ENCODE assay signal across 1 cellular context in the genomic region with DNA sequence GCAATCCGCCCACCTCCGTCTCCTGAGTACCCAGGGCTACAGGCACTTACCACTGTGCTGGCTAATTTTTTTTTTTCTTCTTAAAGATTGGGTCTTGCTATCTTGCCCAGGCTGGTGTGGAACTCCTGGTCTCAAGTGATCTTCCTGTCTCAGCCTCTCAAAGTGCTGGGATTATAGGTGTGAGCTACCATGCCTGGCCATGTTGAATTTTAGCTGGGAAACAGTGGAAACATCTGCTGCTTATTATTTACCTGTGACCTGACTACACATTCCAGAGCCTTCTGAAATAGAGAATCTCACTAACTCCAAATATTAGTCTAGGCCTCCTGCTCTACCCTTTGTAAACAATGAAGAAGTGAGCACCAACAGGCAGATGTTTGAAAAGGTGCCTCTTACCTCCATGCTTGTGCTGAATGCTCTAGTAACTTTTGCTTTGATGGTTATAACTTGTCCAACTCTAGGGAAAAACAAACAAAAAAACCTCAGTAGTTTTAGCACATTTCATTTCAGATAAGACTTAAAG.
TF ChIP-seq lines count a peak whose summit lies in the region.

No MANE protein-coding gene starts in this region.

TF ChIP-seq in HepG2, 621 proteins besides CTCF, POLR2A, EP300 and RAD21 (continued from another document and continues in another):
- TF ChIP-seq, protein P1, sequence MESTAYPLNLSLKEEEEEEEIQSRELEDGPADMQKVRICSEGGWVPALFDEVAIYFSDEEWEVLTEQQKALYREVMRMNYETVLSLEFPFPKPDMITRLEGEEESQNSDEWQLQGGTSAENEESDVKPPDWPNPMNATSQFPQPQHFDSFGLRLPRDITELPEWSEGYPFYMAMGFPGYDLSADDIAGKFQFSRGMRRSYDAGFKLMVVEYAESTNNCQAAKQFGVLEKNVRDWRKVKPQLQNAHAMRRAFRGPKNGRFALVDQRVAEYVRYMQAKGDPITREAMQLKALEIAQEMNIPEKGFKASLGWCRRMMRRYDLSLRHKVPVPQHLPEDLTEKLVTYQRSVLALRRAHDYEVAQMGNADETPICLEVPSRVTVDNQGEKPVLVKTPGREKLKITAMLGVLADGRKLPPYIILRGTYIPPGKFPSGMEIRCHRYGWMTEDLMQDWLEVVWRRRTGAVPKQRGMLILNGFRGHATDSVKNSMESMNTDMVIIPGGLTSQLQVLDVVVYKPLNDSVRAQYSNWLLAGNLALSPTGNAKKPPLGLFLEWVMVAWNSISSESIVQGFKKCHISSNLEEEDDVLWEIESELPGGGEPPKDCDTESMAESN (CRISPR knock-in tag; conservative IDR thresholded peaks at IDR 0.05) = peak; percentile 46; the same call in 1 of the 2 replicates
- TF ChIP-seq RFX3 (CRISPR knock-in tag; IDR thresholded peaks at IDR 0.05) (no peak), RARA (CRISPR knock-in tag; IDR thresholded peaks at IDR 0.05) (peak; percentile 84), MAX (IDR thresholded peaks at IDR 0.05) (peak; percentile 75), EZH2 (conservative IDR thresholded peaks at IDR 0.05; ENCODE audit: low read depth, low read length) (no peak), NFYC (CRISPR knock-in tag; IDR thresholded peaks at IDR 0.05) (no peak), GFI1 (CRISPR knock-in tag; IDR thresholded peaks at IDR 0.05; ENCODE audit: borderline replicate concordance) (peak; percentile 88), ZNF615 (CRISPR knock-in tag; IDR thresholded peaks at IDR 0.05; ENCODE audit: borderline replicate concordance) (no peak), FOXC1 (CRISPR knock-in tag; IDR thresholded peaks at IDR 0.05; ENCODE audit: borderline replicate concordance) (no peak), SKI (IDR thresholded peaks at IDR 0.05; ENCODE audit: partially characterized antibody) (no peak), POLR2AphosphoS2 (IDR thresholded peaks at IDR 0.05; ENCODE audit: low read depth, low read length) (no peak), ZNF530 (CRISPR knock-in tag; IDR thresholded peaks at IDR 0.05; ENCODE audit: low read depth) (no peak), ZNF12 (CRISPR knock-in tag; IDR thresholded peaks at IDR 0.05) (no peak), ZSCAN21 (CRISPR knock-in tag; IDR thresholded peaks at IDR 0.05; ENCODE audit: borderline replicate concordance) (no peak), ZNF547 (CRISPR knock-in tag; IDR thresholded peaks at IDR 0.05) (peak; percentile 56; the same call in 1 of the 2 replicates), ZNF124 (CRISPR knock-in tag; IDR thresholded peaks at IDR 0.05) (no peak), ZFP36L1 (CRISPR knock-in tag; IDR thresholded peaks at IDR 0.05) (0 out of 2 replicates have a peak, but pooled peaks have one; percentile 48), CENPX (CRISPR knock-in tag; IDR thresholded peaks at IDR 0.05) (no peak), RCOR2 (CRISPR knock-in tag; IDR thresholded peaks at IDR 0.05) (peak; percentile 85), ATF1 (CRISPR knock-in tag; IDR thresholded peaks at IDR 0.05) (no peak), RFXAP (CRISPR knock-in tag; IDR thresholded peaks at IDR 0.05; ENCODE audit: borderline replicate concordance) (no peak), POLR2AphosphoS5 (IDR thresholded peaks at IDR 0.05; ENCODE audit: low read depth, low read length) (no peak), SRSF9 (IDR thresholded peaks at IDR 0.05; ENCODE audit: borderline replicate concordance, insufficient read depth, low read depth, low read length, poor library complexity, severe bottlenecking) (no peak), ZFP90 (CRISPR knock-in tag; IDR thresholded peaks at IDR 0.05; ENCODE audit: borderline replicate concordance) (no peak), PLRG1 (conservative IDR thresholded peaks at IDR 0.05) (no peak), ZNF20 (CRISPR knock-in tag; IDR thresholded peaks at IDR 0.05) (no peak), MZF1 (CRISPR knock-in tag; IDR thresholded peaks at IDR 0.05; ENCODE audit: borderline replicate concordance) (no peak), TMF1 (CRISPR knock-in tag; IDR thresholded peaks at IDR 0.05; ENCODE audit: low read depth) (no peak), ZNF740 (CRISPR knock-in tag; IDR thresholded peaks at IDR 0.05) (no peak), CENPBD1 (CRISPR knock-in tag; IDR thresholded peaks at IDR 0.05; ENCODE audit: borderline replicate concordance, low read depth) (no peak), YEATS4 (CRISPR knock-in tag; IDR thresholded peaks at IDR 0.05; ENCODE audit: borderline replicate concordance) (no peak), NFKB2 (CRISPR knock-in tag; IDR thresholded peaks at IDR 0.05; ENCODE audit: borderline replicate concordance) (no peak), ZNF678 (CRISPR knock-in tag; IDR thresholded peaks at IDR 0.05) (no peak), ZKSCAN8 (CRISPR knock-in tag; IDR thresholded peaks at IDR 0.05; ENCODE audit: borderline replicate concordance) (no peak), ZNF883 (CRISPR knock-in tag; IDR thresholded peaks at IDR 0.05; ENCODE audit: not compliant biosample characterization) (no peak), SRSF1 (optimal IDR thresholded peaks at IDR 0.05; ENCODE audit: low read depth, low read length) (no peak), IKZF4 (CRISPR knock-in tag; IDR thresholded peaks at IDR 0.05; ENCODE audit: borderline replicate concordance, low read depth, not compliant biosample characterization) (no peak), IRF9 (CRISPR knock-in tag; IDR thresholded peaks at IDR 0.05; ENCODE audit: borderline replicate concordance) (no peak), ZNF616 (CRISPR knock-in tag; IDR thresholded peaks at IDR 0.05; ENCODE audit: low read depth) (no peak), ZMAT3 (CRISPR knock-in tag; conservative IDR thresholded peaks at IDR 0.05) (0 out of 2 replicates have a peak, but pooled peaks have one; percentile 38), ELF1 (CRISPR knock-in tag; IDR thresholded peaks at IDR 0.05) (no peak), ZNF138 (CRISPR knock-in tag; IDR thresholded peaks at IDR 0.05; ENCODE audit: low read depth) (no peak)
- TF ChIP-seq, protein P2, sequence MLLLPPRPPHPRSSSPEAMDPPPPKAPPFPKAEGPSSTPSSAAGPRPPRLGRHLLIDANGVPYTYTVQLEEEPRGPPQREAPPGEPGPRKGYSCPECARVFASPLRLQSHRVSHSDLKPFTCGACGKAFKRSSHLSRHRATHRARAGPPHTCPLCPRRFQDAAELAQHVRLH (CRISPR knock-in tag; IDR thresholded peaks at IDR 0.05; ENCODE audit: borderline replicate concordance, low read depth) = no peak
- TF ChIP-seq, protein P3, sequence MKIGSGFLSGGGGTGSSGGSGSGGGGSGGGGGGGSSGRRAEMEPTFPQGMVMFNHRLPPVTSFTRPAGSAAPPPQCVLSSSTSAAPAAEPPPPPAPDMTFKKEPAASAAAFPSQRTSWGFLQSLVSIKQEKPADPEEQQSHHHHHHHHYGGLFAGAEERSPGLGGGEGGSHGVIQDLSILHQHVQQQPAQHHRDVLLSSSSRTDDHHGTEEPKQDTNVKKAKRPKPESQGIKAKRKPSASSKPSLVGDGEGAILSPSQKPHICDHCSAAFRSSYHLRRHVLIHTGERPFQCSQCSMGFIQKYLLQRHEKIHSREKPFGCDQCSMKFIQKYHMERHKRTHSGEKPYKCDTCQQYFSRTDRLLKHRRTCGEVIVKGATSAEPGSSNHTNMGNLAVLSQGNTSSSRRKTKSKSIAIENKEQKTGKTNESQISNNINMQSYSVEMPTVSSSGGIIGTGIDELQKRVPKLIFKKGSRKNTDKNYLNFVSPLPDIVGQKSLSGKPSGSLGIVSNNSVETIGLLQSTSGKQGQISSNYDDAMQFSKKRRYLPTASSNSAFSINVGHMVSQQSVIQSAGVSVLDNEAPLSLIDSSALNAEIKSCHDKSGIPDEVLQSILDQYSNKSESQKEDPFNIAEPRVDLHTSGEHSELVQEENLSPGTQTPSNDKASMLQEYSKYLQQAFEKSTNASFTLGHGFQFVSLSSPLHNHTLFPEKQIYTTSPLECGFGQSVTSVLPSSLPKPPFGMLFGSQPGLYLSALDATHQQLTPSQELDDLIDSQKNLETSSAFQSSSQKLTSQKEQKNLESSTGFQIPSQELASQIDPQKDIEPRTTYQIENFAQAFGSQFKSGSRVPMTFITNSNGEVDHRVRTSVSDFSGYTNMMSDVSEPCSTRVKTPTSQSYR (CRISPR knock-in tag; IDR thresholded peaks at IDR 0.05; ENCODE audit: borderline replicate concordance) = no peak
- TF ChIP-seq, protein P4, sequence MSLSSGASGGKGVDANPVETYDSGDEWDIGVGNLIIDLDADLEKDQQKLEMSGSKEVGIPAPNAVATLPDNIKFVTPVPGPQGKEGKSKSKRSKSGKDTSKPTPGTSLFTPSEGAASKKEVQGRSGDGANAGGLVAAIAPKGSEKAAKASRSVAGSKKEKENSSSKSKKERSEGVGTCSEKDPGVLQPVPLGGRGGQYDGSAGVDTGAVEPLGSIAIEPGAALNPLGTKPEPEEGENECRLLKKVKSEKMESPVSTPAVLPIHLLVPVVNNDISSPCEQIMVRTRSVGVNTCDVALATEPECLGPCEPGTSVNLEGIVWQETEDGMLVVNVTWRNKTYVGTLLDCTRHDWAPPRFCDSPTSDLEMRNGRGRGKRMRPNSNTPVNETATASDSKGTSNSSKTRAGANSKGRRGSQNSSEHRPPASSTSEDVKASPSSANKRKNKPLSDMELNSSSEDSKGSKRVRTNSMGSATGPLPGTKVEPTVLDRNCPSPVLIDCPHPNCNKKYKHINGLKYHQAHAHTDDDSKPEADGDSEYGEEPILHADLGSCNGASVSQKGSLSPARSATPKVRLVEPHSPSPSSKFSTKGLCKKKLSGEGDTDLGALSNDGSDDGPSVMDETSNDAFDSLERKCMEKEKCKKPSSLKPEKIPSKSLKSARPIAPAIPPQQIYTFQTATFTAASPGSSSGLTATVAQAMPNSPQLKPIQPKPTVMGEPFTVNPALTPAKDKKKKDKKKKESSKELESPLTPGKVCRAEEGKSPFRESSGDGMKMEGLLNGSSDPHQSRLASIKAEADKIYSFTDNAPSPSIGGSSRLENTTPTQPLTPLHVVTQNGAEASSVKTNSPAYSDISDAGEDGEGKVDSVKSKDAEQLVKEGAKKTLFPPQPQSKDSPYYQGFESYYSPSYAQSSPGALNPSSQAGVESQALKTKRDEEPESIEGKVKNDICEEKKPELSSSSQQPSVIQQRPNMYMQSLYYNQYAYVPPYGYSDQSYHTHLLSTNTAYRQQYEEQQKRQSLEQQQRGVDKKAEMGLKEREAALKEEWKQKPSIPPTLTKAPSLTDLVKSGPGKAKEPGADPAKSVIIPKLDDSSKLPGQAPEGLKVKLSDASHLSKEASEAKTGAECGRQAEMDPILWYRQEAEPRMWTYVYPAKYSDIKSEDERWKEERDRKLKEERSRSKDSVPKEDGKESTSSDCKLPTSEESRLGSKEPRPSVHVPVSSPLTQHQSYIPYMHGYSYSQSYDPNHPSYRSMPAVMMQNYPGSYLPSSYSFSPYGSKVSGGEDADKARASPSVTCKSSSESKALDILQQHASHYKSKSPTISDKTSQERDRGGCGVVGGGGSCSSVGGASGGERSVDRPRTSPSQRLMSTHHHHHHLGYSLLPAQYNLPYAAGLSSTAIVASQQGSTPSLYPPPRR (CRISPR knock-in tag; IDR thresholded peaks at IDR 0.05; ENCODE audit: borderline replicate concordance) = peak; percentile 98
